In genomic region chr19:13544423-13544822, GRCh38 we compare ENCODE assay signal across 7 cellular contexts.
"Had no signal": no experiment of that assay in that cellular context is flagged by ENCODE, and none has a peak within 500 bp of the region (broad histone marks: within the 10 kb centered on the region; RNA-seq: fewer than 3 reads in every experiment).

No MANE protein-coding gene starts in this region.

- FAIRE-seq: GM12878, GM12891, GM12892, GM18507, GM19239 had no signal

- ATAC-seq: GM12878 had no signal

- DNase-seq: GDM1, GF-D8 had no signal

- H3K4me3 ChIP-seq: GM12878 had no signal
